In the genomic region with DNA sequence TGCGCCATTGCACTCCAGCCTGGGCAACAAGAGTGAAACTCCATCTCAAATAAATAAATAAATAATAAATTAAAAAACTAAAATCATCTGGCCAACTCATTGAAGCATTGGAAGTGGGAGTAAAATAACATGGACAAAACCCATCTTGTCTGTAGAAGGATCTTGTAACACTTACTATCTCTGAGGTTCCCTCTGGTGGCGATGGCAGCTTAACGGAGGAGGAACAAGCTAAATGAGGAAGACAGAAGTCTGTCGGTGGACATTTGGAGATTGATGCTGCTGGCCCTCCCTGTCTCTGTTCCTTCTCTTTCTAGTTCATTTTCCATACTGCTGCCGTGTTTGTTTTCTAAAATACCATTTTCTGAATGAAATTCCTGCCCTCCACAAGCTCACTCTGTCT, we compare ENCODE assay signal across 10 cellular contexts. TPM values are rescaled to one million over a fixed set of nuclear protein-coding genes. Genes with fewer than 3 reads are reported as not detected.
A peak's percentile ranks its signal among the peaks of the same experiment; 100 is the strongest.
DNase-seq lines count a peak whose midpoint lies in the region; ATAC-seq, FAIRE-seq and TF ChIP-seq lines count a peak whose summit lies in the region.
"Had no signal": no experiment of that assay in that cellular context is flagged by ENCODE, and none has a peak within 500 bp of the region (broad histone marks: within the 10 kb centered on the region; RNA-seq: fewer than 3 reads in every experiment).

No MANE protein-coding gene starts in this region.

- H3K36me3 ChIP-seq in kidney (ENCODE audit: control insufficient read depth in 1 of 2, insufficient read depth in 2 of 2, low read length in 2 of 2) (peaks cover 22 to 46% of the 10 kb centered on the region in 2 donors), MM.1S (replicated peaks; ENCODE audit: insufficient read depth, low read length) (no peaks in the 10 kb centered on the region)

- no peak overlapping the region for H2AFZ ChIP-seq in MM.1S (ENCODE audit: low read length)

- H3K27me3 Mint-ChIP-seq in activated naive CD8-positive, alpha-beta T cell treated with anti-CD3 and anti-CD28 coated beads, Interleukin-2, amount 10 ng/mL, durations not matched to agents 7 days and 5 days: no peaks in the 10 kb centered on the region
- no peaks in the 10 kb centered on the region for H3K27me3 Mint-ChIP-seq in T-helper 17 cell

- H3K36me3 Mint-ChIP-seq in activated naive CD8-positive, alpha-beta T cell treated with anti-CD3 and anti-CD28 coated beads, Interleukin-2, amount 10 ng/mL, durations not matched to agents 7 days and 5 days: peaks cover 68% of the 10 kb centered on the region
- H3K36me3 Mint-ChIP-seq in T-helper 17 cell (ENCODE audit: low read depth): peaks cover 23% of the 10 kb centered on the region

- peak; percentile 36 for DNase-seq in AG10803 (ENCODE audit: low read depth)
- no peak for DNase-seq in HFF-Myc (ENCODE audit: extremely low read depth, low read depth)
- no peak for DNase-seq in activated naive CD8-positive, alpha-beta T cell treated with anti-CD3 and anti-CD28 coated beads, Interleukin-2, amount 10 ng/mL, durations not matched to agents 7 days and 5 days
- no peak for DNase-seq in kidney
- no peak for DNase-seq in MM.1S
- DNase-seq in T-helper 17 cell: no peak
- DNase-seq: effector CD4-positive, alpha-beta T cell had no signal

- H3K27ac Mint-ChIP-seq in activated naive CD8-positive, alpha-beta T cell treated with anti-CD3 and anti-CD28 coated beads, Interleukin-2, amount 10 ng/mL, durations not matched to agents 7 days and 5 days: peak overlapping the region; percentile 49
- H3K27ac Mint-ChIP-seq in T-helper 17 cell: no peak overlapping the region

- POLR2A ChIA-PET in activated naive CD8-positive, alpha-beta T cell treated with anti-CD3 and anti-CD28 coated beads, Interleukin-2, amount 10 ng/mL, durations not matched to agents 7 days and 5 days (lab: Charles Lee): no interaction called here

- H3K4me3 Mint-ChIP-seq in activated naive CD8-positive, alpha-beta T cell treated with anti-CD3 and anti-CD28 coated beads, Interleukin-2, amount 10 ng/mL, durations not matched to agents 7 days and 5 days: no peak overlapping the region
- no peak overlapping the region for H3K4me3 Mint-ChIP-seq in T-helper 17 cell

- no peak overlapping the region for H3K4me2 ChIP-seq in MM.1S (ENCODE audit: low read depth, low read length)

- no peaks in the 10 kb centered on the region for H3K9me2 ChIP-seq in MM.1S (replicated peaks; ENCODE audit: insufficient read depth, low read length)

- H3K4me1 Mint-ChIP-seq in activated naive CD8-positive, alpha-beta T cell treated with anti-CD3 and anti-CD28 coated beads, Interleukin-2, amount 10 ng/mL, durations not matched to agents 7 days and 5 days: peaks cover 8% of the 10 kb centered on the region
- peaks cover 11% of the 10 kb centered on the region for H3K4me1 Mint-ChIP-seq in T-helper 17 cell

- ATAC-seq in activated naive CD8-positive, alpha-beta T cell treated with anti-CD3 and anti-CD28 coated beads, Interleukin-2, amount 10 ng/mL, durations not matched to agents 7 days and 5 days (ENCODE audit: low read depth): no peak
- no peak for ATAC-seq in GM18909 (IDR thresholded peaks at IDR 0.05; ENCODE audit: poor library complexity, unreplicated experiment)
- ATAC-seq in T-helper 17 cell: no peak
- ATAC-seq in HG03135 (IDR thresholded peaks at IDR 0.05; ENCODE audit: unreplicated experiment): no peak

- FAIRE-seq in kidney (lab: Jason Lieb, UNC): no peak

- intact Hi-C loops in kidney (cut with DNase I): no loop called here

- H4K20me1 ChIP-seq in MM.1S (ENCODE audit: insufficient read depth, low read length): no peaks in the 10 kb centered on the region

- H3K9me3 ChIP-seq in kidney (ENCODE audit: control insufficient read depth in 1 of 2, low read length in 2 of 2): no peaks in the 10 kb centered on the region
- no peaks in the 10 kb centered on the region for H3K9me3 ChIP-seq in MM.1S (replicated peaks; ENCODE audit: insufficient read depth, low read length)
- H3K9me3 ChIP-seq in T-helper 17 cell (ENCODE audit: control insufficient read depth, low read length, poor library complexity, severe bottlenecking): no peaks in the 10 kb centered on the region

- H3K4me1 ChIP-seq in kidney (ENCODE audit: control insufficient read depth in 1 of 2, insufficient read depth in 1 of 2, low read depth in 1 of 2, low read length in 2 of 2) (no peaks in the 10 kb centered on the region), MM.1S (ENCODE audit: low read length) (no peaks in the 10 kb centered on the region)

- H3K4me3 ChIP-seq in AG10803 (ENCODE audit: low read length) (no peak overlapping the region), HFF-Myc (replicated peaks; ENCODE audit: low read depth, low read length) (no peak overlapping the region), kidney (ENCODE audit: low read length in 2 of 2) (no peak overlapping the region), MM.1S (ENCODE audit: low read length) (no peak overlapping the region)
- H3K4me3 ChIP-seq: SK-N-MC had no signal

- H3K9me3 Mint-ChIP-seq in activated naive CD8-positive, alpha-beta T cell treated with anti-CD3 and anti-CD28 coated beads, Interleukin-2, amount 10 ng/mL, durations not matched to agents 7 days and 5 days: no peaks in the 10 kb centered on the region

- H3K9ac ChIP-seq in kidney (ENCODE audit: low read length in 2 of 2) (no peak overlapping the region), MM.1S (ENCODE audit: low read length) (no peak overlapping the region)

- no peaks in the 10 kb centered on the region for H3K79me2 ChIP-seq in MM.1S (ENCODE audit: low read length)

- H3F3A ChIP-seq in MM.1S (ENCODE audit: insufficient read depth, low read length): no peaks in the 10 kb centered on the region

- peak; percentile 40 for TF ChIP-seq CTCF in AG10803 (conservative IDR thresholded peaks at IDR 0.05; ENCODE audit: low read length)
- peak; percentile 21 for TF ChIP-seq CTCF in HFF-Myc (IDR thresholded peaks at IDR 0.05; ENCODE audit: low read depth, low read length, missing control alignments)
- TF ChIP-seq CTCF in kidney (IDR thresholded peaks at IDR 0.05; ENCODE audit: borderline replicate concordance, extremely low read depth, insufficient read depth): peak; percentile 30
- TF ChIP-seq CTCF in MM.1S (IDR thresholded peaks at IDR 0.05; ENCODE audit: low read length): no peak

- no peaks in the 10 kb centered on the region for H3K27me3 ChIP-seq in MM.1S (replicated peaks; ENCODE audit: insufficient read depth, low read length)

- no peak overlapping the region for H3K27ac ChIP-seq in kidney (ENCODE audit: low read depth in 2 of 2, low read length in 2 of 2)
- no peak overlapping the region for H3K27ac ChIP-seq in MM.1S (ENCODE audit: low read length)
- H3K27ac ChIP-seq: SK-N-MC had no signal

RNA-seq across cellular contexts. Expression of gene ZCCHC2, which starts 43.4 kb away (rescaled TPM):
- total RNA-seq in activated naive CD8-positive, alpha-beta T cell treated with anti-CD3 and anti-CD28 coated beads, Interleukin-2, amount 10 ng/mL, durations not matched to agents 7 days and 5 days: 10 to 100 TPM; 56.8 to 61.7 TPM
- 22.1 TPM for total RNA-seq in kidney
- 5.5 TPM for polyA plus RNA-seq in kidney (ENCODE audit: insufficient read depth, low read depth, low replicate concordance)
- total RNA-seq in T-helper 17 cell: 10 to 100 TPM; 69.3 to 71.5 TPM
